10 cellular contexts compared by ENCODE assay signal in genomic region chr10:3720228-3721019, GRCh38.
DNase-seq lines count a peak whose midpoint lies in the region; ATAC-seq and TF ChIP-seq lines count a peak whose summit lies in the region.
"Had no signal": no experiment of that assay in that cellular context is flagged by ENCODE, and none has a peak within 500 bp of the region (broad histone marks: within the 10 kb centered on the region; RNA-seq: fewer than 3 reads in every experiment).

No MANE protein-coding gene starts in this region.

- H3K36me3 Mint-ChIP-seq in progenitor cell of endocrine pancreas (ENCODE audit: insufficient read depth) (no peaks in the 10 kb centered on the region), nephron progenitor cell (ENCODE audit: low read depth) (no peaks in the 10 kb centered on the region)

- H3K4me1 ChIP-seq in ACC112 (ENCODE audit: control insufficient read depth, insufficient read depth, low read length, unreplicated experiment), result peaks cover 4% of the 10 kb centered on the region

- ATAC-seq in HG02884 (IDR thresholded peaks at IDR 0.05; ENCODE audit: unreplicated experiment), result no peak

- no peaks in the 10 kb centered on the region for H3K79me2 ChIP-seq in ACC112 (ENCODE audit: control insufficient read depth, insufficient read depth, low read length, unreplicated experiment)

- H3K27me3 Mint-ChIP-seq in progenitor cell of endocrine pancreas, result peaks cover 15% of the 10 kb centered on the region
- peaks cover 11% of the 10 kb centered on the region for H3K27me3 Mint-ChIP-seq in nephron progenitor cell (ENCODE audit: low read depth, poor library complexity)

- H2AFZ ChIP-seq in ACC112 (ENCODE audit: low read length, unreplicated experiment), result no peak overlapping the region

- H3K27ac Mint-ChIP-seq in progenitor cell of endocrine pancreas, result no peak overlapping the region
- no peak overlapping the region for H3K27ac Mint-ChIP-seq in nephron progenitor cell

- H3K27ac ChIP-seq in ACC112 (ENCODE audit: low read depth, low read length), result peak overlapping the region; percentile 62; the same call in 1 of the 2 replicates
- H3K27ac ChIP-seq in coronary artery, result peak overlapping the region; percentile 39 to 69

- no peaks in the 10 kb centered on the region for H3K36me3 ChIP-seq in ACC112 (ENCODE audit: insufficient read depth, low read length)

- H3K4me1 Mint-ChIP-seq in progenitor cell of endocrine pancreas (ENCODE audit: low read depth) (peaks cover 3% of the 10 kb centered on the region), nephron progenitor cell (peaks cover 10% of the 10 kb centered on the region)

- no peaks in the 10 kb centered on the region for H3K27me3 ChIP-seq in ACC112 (ENCODE audit: insufficient read depth, low read length)

- H3K4me3 Mint-ChIP-seq in progenitor cell of endocrine pancreas (ENCODE audit: low read depth) (no peak overlapping the region), nephron progenitor cell (no peak overlapping the region)

- no peak overlapping the region for H3K4me3 ChIP-seq in ACC112 (ENCODE audit: low read depth, low read length)
- no peak overlapping the region for H3K4me3 ChIP-seq in Jurkat, Clone E6-1 (ENCODE audit: low read length)
- no peak overlapping the region for H3K4me3 ChIP-seq in coronary artery

- peak; percentile 9 for DNase-seq in Jurkat, Clone E6-1 (ENCODE audit: low read depth, low spot score)
- DNase-seq in coronary artery (ENCODE audit: low spot score) (peak; percentile 82), lung microvascular endothelial cell (ENCODE audit: low read depth in 2 of 2) (peak; percentile 51 to 85), progenitor cell of endocrine pancreas (ENCODE audit: low spot score, unreplicated experiment) (no peak), COLO668 (lab: John Stamatoyannopoulos, UW; ENCODE audit: unreplicated experiment) (no peak), nephron progenitor cell (no peak)
- DNase-seq: activated gamma-delta T cell, mesendoderm had no signal

- TF ChIP-seq CTCF in coronary artery (IDR thresholded peaks at IDR 0.05) (no peak), progenitor cell of endocrine pancreas (IDR thresholded peaks at IDR 0.05; ENCODE audit: unreplicated experiment) (no peak), nephron progenitor cell (IDR thresholded peaks at IDR 0.05) (no peak)

- H3K9me3 Mint-ChIP-seq in progenitor cell of endocrine pancreas (ENCODE audit: low read depth) (no peaks in the 10 kb centered on the region), nephron progenitor cell (no peaks in the 10 kb centered on the region)

Comparison
In these comparisons a context has a peak if more than half of its experiments do, and no peak if none do; other contexts are left out.
1. DNase-seq: peak in Jurkat, Clone E6-1 (single experiment), coronary artery (single experiment) and lung microvascular endothelial cell (2 of 2); none in progenitor cell of endocrine pancreas (single experiment), COLO668 (single experiment) and nephron progenitor cell (single experiment).